ENCODE assay signal across 8 cellular contexts in the genomic region with DNA sequence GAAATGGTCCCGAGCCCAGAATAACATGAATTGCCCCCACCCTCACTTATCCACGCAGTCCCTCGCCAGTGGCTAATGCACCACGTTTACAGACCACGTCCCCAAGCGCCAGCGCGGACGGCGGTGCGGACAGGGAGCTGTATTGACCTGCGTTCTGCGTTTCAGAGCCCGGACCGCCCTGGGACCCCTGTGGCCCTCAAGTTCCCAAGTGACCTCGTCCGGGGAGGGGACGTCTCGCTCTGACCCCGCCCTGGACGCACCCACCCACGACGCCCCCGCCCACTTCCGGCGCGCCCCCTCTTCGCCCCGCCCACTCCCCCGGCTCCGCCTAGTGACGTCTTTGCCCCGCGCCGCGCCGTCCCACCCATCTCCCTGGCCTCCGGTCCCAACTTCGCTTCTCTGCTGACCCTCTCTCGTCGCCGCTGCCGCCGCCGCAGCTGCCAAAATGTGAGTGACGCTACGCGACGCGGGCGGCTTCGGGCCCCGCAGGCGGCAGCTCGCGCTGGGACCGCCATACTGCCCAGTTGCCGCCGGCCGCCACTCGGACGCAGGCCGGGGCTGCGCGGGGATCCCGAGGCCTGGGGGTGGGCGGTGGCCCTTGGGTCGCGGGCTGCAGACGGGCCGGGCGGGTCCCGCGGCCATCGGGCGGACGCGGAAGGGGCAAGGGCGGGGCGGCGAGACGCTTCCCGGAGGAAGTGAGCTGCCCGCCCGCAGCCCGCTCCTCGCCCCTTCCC. TPM values are rescaled to one million over a fixed set of nuclear protein-coding genes. Genes with fewer than 3 reads are reported as not detected.
A peak's percentile ranks its signal among the peaks of the same experiment; 100 is the strongest.
DNase-seq lines count a peak whose midpoint lies in the region; ATAC-seq and TF ChIP-seq lines count a peak whose summit lies in the region.

A gene with protein sequence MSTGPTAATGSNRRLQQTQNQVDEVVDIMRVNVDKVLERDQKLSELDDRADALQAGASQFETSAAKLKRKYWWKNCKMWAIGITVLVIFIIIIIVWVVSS (plus strand): TSS at position 358 of the 734 bp plus-strand sequence. CDS start 88 bp downstream, at position 446.

- H3K9ac ChIP-seq in neuronal stem cell (ENCODE audit: low read depth, low read length, poor library complexity), result peak within 1 kb of the TSS; percentile 91
- H3K9ac ChIP-seq in subcutaneous abdominal adipose tissue (ENCODE audit: low read length in 5 of 5), result peak within 1 kb of the TSS; percentile 79 to 97 (median 89)

- H2AK5ac ChIP-seq in neuronal stem cell (ENCODE audit: low read depth, low read length), result peak within 1 kb of the TSS; percentile 57

- peaks cover 5% of the 10 kb centered on the region for H3K36me3 Mint-ChIP-seq in IgD-negative memory B cell

- H2BK12ac ChIP-seq in neuronal stem cell (ENCODE audit: low read length), result no peak within 1 kb of the TSS

- H3K9me3 ChIP-seq in SJCRH30 (replicated peaks) (no peaks in the 10 kb centered on the region), neuronal stem cell (replicated peaks in 1 of 2; ENCODE audit: control insufficient read depth in 2 of 2, insufficient read depth in 1 of 2, low read depth in 1 of 2, low read length in 2 of 2) (no peaks in the 10 kb centered on the region), subcutaneous abdominal adipose tissue (ENCODE audit: control insufficient read depth in 5 of 5, low read length in 5 of 5) (no peaks in the 10 kb centered on the region)

- peak within 1 kb of the TSS; percentile 90 for H3K4me2 ChIP-seq in neuronal stem cell (ENCODE audit: insufficient read depth, low read length, poor library complexity, severe bottlenecking)

- H3K4me1 ChIP-seq in SJCRH30 (peaks cover 14% of the 10 kb centered on the region), foreskin keratinocyte (no peaks in the 10 kb centered on the region), neuronal stem cell (ENCODE audit: control insufficient read depth in 2 of 2, insufficient read depth in 1 of 2, low read depth in 1 of 2, low read length in 2 of 2) (peaks cover 9 to 11% of the 10 kb centered on the region in 2 donors), subcutaneous abdominal adipose tissue (ENCODE audit: control insufficient read depth in 5 of 5, insufficient read depth in 5 of 5, low read length in 5 of 5) (peaks cover 5 to 23% (median 21%) of the 10 kb centered on the region in 5 donors)

- H3K27me3 ChIP-seq in SJCRH30 (no peaks in the 10 kb centered on the region), foreskin keratinocyte (no peaks in the 10 kb centered on the region), neuronal stem cell (ENCODE audit: control insufficient read depth in 3 of 3, insufficient read depth in 3 of 3, low read depth in 1 of 3, low read length in 3 of 3) (no peaks in the 10 kb centered on the region), subcutaneous abdominal adipose tissue (ENCODE audit: control insufficient read depth in 5 of 5, insufficient read depth in 4 of 5, low read length in 5 of 5) (no peaks in the 10 kb centered on the region)

- H3K36me3 ChIP-seq in SJCRH30, result peaks cover 11% of the 10 kb centered on the region
- H3K36me3 ChIP-seq in neuronal stem cell (replicated peaks in 1 of 2; ENCODE audit: control insufficient read depth in 2 of 2, insufficient read depth in 2 of 2, low read length in 2 of 2), result peaks cover 2 to 31% of the 10 kb centered on the region in 2 donors
- H3K36me3 ChIP-seq in subcutaneous abdominal adipose tissue (ENCODE audit: control insufficient read depth in 5 of 5, insufficient read depth in 5 of 5, low read length in 5 of 5), result peaks cover 5 to 20% (median 14%) of the 10 kb centered on the region in 5 donors

- H3K23ac ChIP-seq in neuronal stem cell (ENCODE audit: low read depth, low read length, poor library complexity), result peak within 1 kb of the TSS; percentile 70

- H2BK5ac ChIP-seq in neuronal stem cell (ENCODE audit: low read length), result no peak within 1 kb of the TSS

- no peaks in the 10 kb centered on the region for H3K9me3 Mint-ChIP-seq in IgD-negative memory B cell

- no peak for TF ChIP-seq CTCF in foreskin keratinocyte (conservative IDR thresholded peaks at IDR 0.05)

- H4K91ac ChIP-seq in neuronal stem cell (ENCODE audit: low read depth, low read length, poor library complexity), result no peak within 1 kb of the TSS

- no peak within 1 kb of the TSS for H4K8ac ChIP-seq in neuronal stem cell (ENCODE audit: low read depth, low read length)

- no peak within 1 kb of the TSS for H3K4ac ChIP-seq in neuronal stem cell (ENCODE audit: low read length)

- peak within 1 kb of the TSS; percentile 86 to 97 (median 94) for H3K4me3 Mint-ChIP-seq in IgD-negative memory B cell

- H3K27ac ChIP-seq in SJCRH30 (peak within 1 kb of the TSS; percentile 36), foreskin keratinocyte (peak within 1 kb of the TSS; percentile 90), neuronal stem cell (replicated peaks; ENCODE audit: low read length) (peak within 1 kb of the TSS; percentile 50), subcutaneous abdominal adipose tissue (ENCODE audit: low read depth, low read length) (peak within 1 kb of the TSS; percentile 79)

- ATAC-seq in GM21390 (IDR thresholded peaks at IDR 0.05; ENCODE audit: unreplicated experiment) (peak; percentile 75), foreskin keratinocyte (peak; percentile 86)

- peak within 1 kb of the TSS; percentile 71 to 95 (median 95) for H3K27ac Mint-ChIP-seq in IgD-negative memory B cell

- H3K18ac ChIP-seq in neuronal stem cell (ENCODE audit: low read length), result peak within 1 kb of the TSS; percentile 90

- WGBS in neuronal stem cell (ENCODE audit: extremely low coverage in 2 of 2, insufficient read length in 2 of 2, insufficient replicate concordance in 1 of 2), 2 donors, result no CpG with 5 or more reads among the region's 87 CpGs

- no peaks in the 10 kb centered on the region for H3K27me3 Mint-ChIP-seq in IgD-negative memory B cell

- H3K79me1 ChIP-seq in neuronal stem cell (ENCODE audit: low read depth, low read length), result peaks cover 9% of the 10 kb centered on the region

- H3K4me1 Mint-ChIP-seq in IgD-negative memory B cell, result peaks cover 9 to 28% (median 25%) of the 10 kb centered on the region in 3 donors

- H2BK120ac ChIP-seq in neuronal stem cell (ENCODE audit: low read depth, low read length), result no peak within 1 kb of the TSS

- peak within 1 kb of the TSS; percentile 85 for H2AFZ ChIP-seq in neuronal stem cell (ENCODE audit: low read length)

- DNase-seq in D341Med (ENCODE audit: low spot score), result peak; percentile 96
- peak; percentile 90 to 91 for DNase-seq in SJCRH30
- peak; percentile 86 for DNase-seq in activated gamma-delta T cell treated with Interleukin-2 at 50 U/mL for 16 hours
- DNase-seq in foreskin keratinocyte, result peak in 1 of 2 donors; percentile 62
- DNase-seq in neuronal stem cell (ENCODE audit: low spot score), result peak; percentile 81

- H2BK15ac ChIP-seq in neuronal stem cell (ENCODE audit: low read length), result no peak within 1 kb of the TSS

- H3K4me3 ChIP-seq in SJCRH30, result peak within 1 kb of the TSS; percentile 91
- H3K4me3 ChIP-seq in neuronal stem cell (ENCODE audit: low read length in 2 of 2), result peak within 1 kb of the TSS; percentile 64 to 98
- peak within 1 kb of the TSS; percentile 78 to 98 (median 94) for H3K4me3 ChIP-seq in subcutaneous abdominal adipose tissue (ENCODE audit: low read depth in 1 of 5, low read length in 5 of 5)

- no peak within 1 kb of the TSS for H3K14ac ChIP-seq in neuronal stem cell (ENCODE audit: low read length)

RNA-seq across cellular contexts. Expression of the gene that starts here (rescaled TPM):
- polyA plus RNA-seq in IgD-negative memory B cell (29.3 TPM), foreskin keratinocyte (87.3 and 89.3 TPM in 2 replicates)
- total RNA-seq in SJCRH30 (2014; rRNA removed; shearing (Covaris generic)), result 97.8 and 102 TPM in 2 replicates
- total RNA-seq in foreskin keratinocyte, result 119 and 125 TPM in 2 replicates
- 65.5 TPM for polyA plus RNA-seq in neuronal stem cell (2013, experiment 1 of 2)
- polyA plus RNA-seq in neuronal stem cell (2013, experiment 2 of 2), result 63.0 TPM

Comparison
In these comparisons a context has a peak if more than half of its experiments do, and no peak if none do; other contexts are left out.
1. H3K27ac ChIP-seq: peak in every context shown above with its lines; median percentile 90 in foreskin keratinocyte; 79 in subcutaneous abdominal adipose tissue; 50 in neuronal stem cell; 36 in SJCRH30.